In genomic region chr1:8394456-8395321, GRCh38 we compare ENCODE assay signal across 8 cellular contexts.
DNase-seq lines count a peak whose midpoint lies in the region; ATAC-seq and TF ChIP-seq lines count a peak whose summit lies in the region.

No MANE protein-coding gene starts in this region.

- no peaks in the 10 kb centered on the region for H3K9me2 ChIP-seq in OCI-LY1 (ENCODE audit: low read depth, low read length)

- peaks cover 45% of the 10 kb centered on the region for H3K4me1 ChIP-seq in CD4-positive, CD25-positive, alpha-beta regulatory T cell (ENCODE audit: control insufficient read depth, insufficient read depth, low read length, poor library complexity, severe bottlenecking)
- H3K4me1 ChIP-seq in OCI-LY1 (ENCODE audit: insufficient read depth, low read length, severe bottlenecking) = peaks cover 59% of the 10 kb centered on the region
- peaks cover 9% of the 10 kb centered on the region for H3K4me1 ChIP-seq in colonic mucosa

- no peaks in the 10 kb centered on the region; the same call in 1 of the 2 replicates for H3F3A ChIP-seq in OCI-LY1 (ENCODE audit: insufficient read depth, low read length)

- peak overlapping the region; percentile 17 for H3K4me3 ChIP-seq in CD4-positive, CD25-positive, alpha-beta regulatory T cell (ENCODE audit: low read depth, low read length)
- H3K4me3 ChIP-seq in OCI-LY1 (ENCODE audit: low read depth, low read length, poor library complexity, severe bottlenecking) = no peak overlapping the region
- no peak overlapping the region for H3K4me3 ChIP-seq in colonic mucosa

- peaks cover 22% of the 10 kb centered on the region for H3K36me3 Mint-ChIP-seq in CD4-positive, CD25-positive, alpha-beta regulatory T cell

- H3K4me3 Mint-ChIP-seq in CD4-positive, CD25-positive, alpha-beta regulatory T cell = peak overlapping the region; percentile 40 to 95 (median 81)

- ATAC-seq in CD4-positive, CD25-positive, alpha-beta regulatory T cell (ENCODE audit: low read depth in 2 of 2) = no peak
- no peak for ATAC-seq in HG02763 (IDR thresholded peaks at IDR 0.05; ENCODE audit: unreplicated experiment)
- no peak for ATAC-seq in GM21360 (IDR thresholded peaks at IDR 0.05; ENCODE audit: unreplicated experiment)

- peaks cover 39% of the 10 kb centered on the region for H3K36me3 ChIP-seq in CD4-positive, CD25-positive, alpha-beta regulatory T cell (ENCODE audit: control insufficient read depth, insufficient read depth, low read length)
- H3K36me3 ChIP-seq in OCI-LY1 (ENCODE audit: insufficient read depth, low read length) = peaks cover 94% of the 10 kb centered on the region
- H3K36me3 ChIP-seq in colonic mucosa = no peaks in the 10 kb centered on the region

- H3K27me3 ChIP-seq in CD4-positive, CD25-positive, alpha-beta regulatory T cell (ENCODE audit: control insufficient read depth, insufficient read depth, low read length) = no peaks in the 10 kb centered on the region
- H3K27me3 ChIP-seq in OCI-LY1 (ENCODE audit: insufficient read depth, low read length) = no peaks in the 10 kb centered on the region
- no peaks in the 10 kb centered on the region for H3K27me3 ChIP-seq in colonic mucosa

- peaks cover 93% of the 10 kb centered on the region for H3K79me2 ChIP-seq in OCI-LY1 (ENCODE audit: insufficient read depth, low read length)

- H3K27ac Mint-ChIP-seq in CD4-positive, CD25-positive, alpha-beta regulatory T cell = peak overlapping the region; percentile 89 to 99 (median 89)

- peak in 1 of 3 donors; percentile 26 for DNase-seq in CD4-positive, CD25-positive, alpha-beta regulatory T cell
- DNase-seq in amniotic stem cell (lab: John Stamatoyannopoulos, UW) (peak; percentile 47), non-pigmented ciliary epithelial cell (ENCODE audit: low read depth) (peak; percentile 70), colonic mucosa (no peak), NCI-H2107 (lab: John Stamatoyannopoulos, UW) (no peak)

- peaks cover 61 to 92% (median 73%) of the 10 kb centered on the region in 4 donors for H3K4me1 Mint-ChIP-seq in CD4-positive, CD25-positive, alpha-beta regulatory T cell

- H2AFZ ChIP-seq in OCI-LY1 (ENCODE audit: low read length) = no peak overlapping the region

- H3K9me3 Mint-ChIP-seq in CD4-positive, CD25-positive, alpha-beta regulatory T cell = no peaks in the 10 kb centered on the region

- no peak overlapping the region for H3K4me2 ChIP-seq in OCI-LY1 (ENCODE audit: low read length)

- no peaks in the 10 kb centered on the region for H3K27me3 Mint-ChIP-seq in CD4-positive, CD25-positive, alpha-beta regulatory T cell

- H3K9ac ChIP-seq in OCI-LY1 (ENCODE audit: low read length) = no peak overlapping the region
- no peak overlapping the region for H3K9ac ChIP-seq in colonic mucosa (ENCODE audit: low read depth in 2 of 2, low read length in 2 of 2)

- no peak for TF ChIP-seq CTCF in OCI-LY1 (IDR thresholded peaks at IDR 0.05; ENCODE audit: low read length)
- TF ChIP-seq CTCF in colonic mucosa (IDR thresholded peaks at IDR 0.05) = no peak

- no peaks in the 10 kb centered on the region for H3K9me3 ChIP-seq in CD4-positive, CD25-positive, alpha-beta regulatory T cell (ENCODE audit: control insufficient read depth in 2 of 2, low read length in 2 of 2)
- H3K9me3 ChIP-seq in OCI-LY1 (ENCODE audit: low read length) (no peaks in the 10 kb centered on the region), colonic mucosa (no peaks in the 10 kb centered on the region)

- no peaks in the 10 kb centered on the region; the same call in none of the 2 replicates for H4K20me1 ChIP-seq in OCI-LY1 (ENCODE audit: insufficient read depth, low read length)

- H3K27ac ChIP-seq in CD4-positive, CD25-positive, alpha-beta regulatory T cell (ENCODE audit: insufficient read depth, low read length, poor library complexity, severe bottlenecking) = peak overlapping the region; percentile 71
- peak overlapping the region; percentile 75 for H3K27ac ChIP-seq in OCI-LY1 (ENCODE audit: low read depth, low read length, poor library complexity, severe bottlenecking)
- no peak overlapping the region for H3K27ac ChIP-seq in colonic mucosa

- intact Hi-C loops in colonic mucosa (cut with DNase I) = no loop called here

Comparison
In these comparisons a context has a peak if more than half of its experiments do, and no peak if none do; other contexts are left out.
1. DNase-seq: peak in amniotic stem cell (single experiment) and non-pigmented ciliary epithelial cell (single experiment); none in colonic mucosa (single experiment) and NCI-H2107 (single experiment).